ENCODE assay signal across 29 cellular contexts in genomic region chr17:34930283-34930682, GRCh38.
"Had no signal": no experiment of that assay in that cellular context is flagged by ENCODE, and none has a peak within 500 bp of the region (broad histone marks: within the 10 kb centered on the region; RNA-seq: fewer than 3 reads in every experiment).

No MANE protein-coding gene starts in this region.

- ATAC-seq: activated T-cell treated with anti-CD3 and anti-CD28 coated beads, Interleukin-2, amount 50 U/mL, for 72 hours; foreskin keratinocyte; heart left ventricle; left colon; stimulated activated naive B cell treated with anti-CD40 and anti-IgM and Interleukin-4, amounts not matched to agents 10 μg/mL and 1 μg/mL and 100 μg/mL, for 72 hours; upper lobe of right lung had no signal

- H3K27ac ChIP-seq: esophagus muscularis mucosa, foreskin keratinocyte, heart left ventricle, ovary, prostate gland, sigmoid colon, stomach, thyroid gland, upper lobe of right lung had no signal

- H3K4me3 ChIP-seq: esophagus muscularis mucosa, heart left ventricle, ovary, prostate gland, sigmoid colon, stomach, thyroid gland, upper lobe of right lung had no signal

- H3K27me3 ChIP-seq: esophagus muscularis mucosa, foreskin keratinocyte, heart left ventricle, ovary, sigmoid colon, stomach, thyroid gland, upper lobe of right lung had no signal

- DNase-seq: activated B cell treated with CpG ODN at 0.5 μM for 24 hours; activated naive CD4-positive, alpha-beta T cell treated with Interleukin-2 at 50 U/mL for 16 hours; activated T-cell treated with anti-CD3 and anti-CD28 coated beads for 4 hours; activated T-cell treated with anti-CD3 and anti-CD28 coated beads, Interleukin-2, amount 50 U/mL, for 72 hours; anterior cingulate cortex; dermis blood vessel endothelial cell; effector CD4-positive, alpha-beta T cell; foreskin keratinocyte; heart left ventricle; hypothalamus; immature natural killer cell; kidney; left colon; mammary epithelial cell; naive B cell; nephron progenitor cell; ovary; sigmoid colon; small intestine; stimulated activated CD4-positive, alpha-beta T cell treated with anti-CD3 and anti-CD28 coated beads, Interleukin-1b, Interleukin-23, amount 100 ng/mL, for 48 hours; stimulated activated CD4-positive, alpha-beta T cell treated with anti-CD3 and anti-CD28 coated beads, Interleukin-4, amount 100 ng/mL, for 4 hours; stimulated activated CD8-positive, alpha-beta memory T cell treated with anti-CD3 and anti-CD28 coated beads, Interleukin-4, amount 100 ng/mL, for 48 hours; stimulated activated naive B cell treated with anti-CD40 and anti-IgM and Interleukin-4, amounts not matched to agents 10 μg/mL and 1 μg/mL and 100 μg/mL, for 72 hours; stomach; T-helper 9 cell; thyroid gland; upper lobe of right lung had no signal

- H3K36me3 ChIP-seq: heart left ventricle, ovary, prostate gland, sigmoid colon, thyroid gland, upper lobe of right lung had no signal

- H3K9me3 ChIP-seq: esophagus muscularis mucosa, heart left ventricle, ovary, prostate gland, sigmoid colon, stomach, thyroid gland, upper lobe of right lung had no signal

- H3K4me1 ChIP-seq: esophagus muscularis mucosa, foreskin keratinocyte, heart left ventricle, prostate gland, sigmoid colon, stomach, thyroid gland, upper lobe of right lung had no signal
